1 cellular context compared by ENCODE assay signal in the genomic region with DNA sequence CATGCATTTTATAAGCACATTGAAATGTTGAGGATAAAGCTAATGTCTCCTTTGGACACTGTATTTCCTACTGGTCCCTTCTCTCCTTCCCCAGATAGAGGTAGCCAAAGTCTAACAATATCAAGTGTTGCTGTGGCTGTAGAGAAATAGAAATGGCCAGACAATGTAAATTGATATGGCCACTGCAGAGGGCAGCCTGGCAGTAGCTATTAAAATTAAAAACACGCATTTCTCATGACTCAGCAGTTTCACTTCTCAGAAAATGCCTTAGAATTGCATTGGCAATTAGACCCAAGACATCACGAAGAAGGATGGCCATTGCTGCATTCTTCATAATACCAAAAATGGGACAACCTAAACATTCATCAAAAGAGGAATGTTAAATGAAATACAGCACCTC.
TF ChIP-seq lines count a peak whose summit lies in the region.

No MANE protein-coding gene starts in this region.

TF ChIP-seq in H1, 55 proteins besides CTCF, POLR2A, EP300 and RAD21:
- TF ChIP-seq MAFK (IDR thresholded peaks at IDR 0.05; ENCODE audit: low read depth, low read length) = peak; percentile 92
- no peak for TF ChIP-seq GABPA (IDR thresholded peaks at IDR 0.05; ENCODE audit: borderline replicate concordance, insufficient read depth, low read length)
- peak; percentile 71 for TF ChIP-seq BACH1 (IDR thresholded peaks at IDR 0.05; ENCODE audit: low read length)
